Comparison of ENCODE assay signal across 8 cellular contexts in genomic region chr3:193240436-193240849, GRCh38. TPM values are rescaled to one million over a fixed set of nuclear protein-coding genes. Genes with fewer than 3 reads are reported as not detected.
DNase-seq lines count a peak whose midpoint lies in the region; FAIRE-seq and TF ChIP-seq lines count a peak whose summit lies in the region.

No MANE protein-coding gene starts in this region.

- H3K4me3 ChIP-seq in MM.1S (ENCODE audit: low read length) = peak overlapping the region; percentile 65
- peak overlapping the region in 2 of 3 experiments; percentile 52 to 66 for H3K4me3 ChIP-seq in endothelial cell of umbilical vein (replicated peaks in 1 of 3; ENCODE audit: insufficient read depth in 1 of 3, low read depth in 1 of 3, low read length in 3 of 3)

- H3K9ac ChIP-seq in MM.1S (ENCODE audit: low read length) (peak overlapping the region; percentile 18; the same call in 1 of the 2 replicates), endothelial cell of umbilical vein (replicated peaks; ENCODE audit: extremely low read depth, insufficient read depth, low read length) (peak overlapping the region; percentile 5)

- H3K27me3 Mint-ChIP-seq in nephron (ENCODE audit: low read depth) = peaks cover 14% of the 10 kb centered on the region

- TF ChIP-seq CTCF in MM.1S (IDR thresholded peaks at IDR 0.05; ENCODE audit: low read length) (no peak), endothelial cell of umbilical vein (IDR thresholded peaks at IDR 0.05; ENCODE audit: extremely low read depth in 1 of 2, insufficient read depth in 1 of 2, low read depth in 1 of 2, low read length in 2 of 2) (no peak), nephron (IDR thresholded peaks at IDR 0.05; ENCODE audit: unreplicated experiment in 3 of 3) (no peak)

- POLR2A ChIA-PET in endothelial cell of umbilical vein (lab: Charles Lee) = interaction anchor here (0.6 kb wide), 2 partner anchors 18 to 177 kb away, joined by 3 read pairs; no protein-coding TSS in a partner anchor

- BruUV-seq in endothelial cell of umbilical vein (replicated peaks; lab: Mats Ljungman, UMichigan) = no TSS peak

- CTCF ChIA-PET in endothelial cell of umbilical vein (lab: Charles Lee) = interaction anchor here (0.5 to 1.1 kb wide), 4 partner anchors 196 to 427 kb away, joined by 3 to 5 read pairs (median 3); no protein-coding TSS in a partner anchor

- H3K4me1 Mint-ChIP-seq in nephron = peaks cover 22% of the 10 kb centered on the region

- no peaks in the 10 kb centered on the region for H3K9me1 ChIP-seq in endothelial cell of umbilical vein (replicated peaks; ENCODE audit: control insufficient read depth, extremely low read depth, insufficient read depth, low read length)

- TF ChIP-seq POLR2A in endothelial cell of umbilical vein (IDR thresholded peaks at IDR 0.05; ENCODE audit: low read depth, low read length) = no peak

- H3K27ac ChIP-seq in MM.1S (ENCODE audit: low read length) (no peak overlapping the region), endothelial cell of umbilical vein (ENCODE audit: insufficient read depth, low read depth, low read length) (no peak overlapping the region)

- no peaks in the 10 kb centered on the region for H3K27me3 ChIP-seq in MM.1S (replicated peaks; ENCODE audit: insufficient read depth, low read length)
- peaks cover 3 to 15% of the 10 kb centered on the region in 2 experiments for H3K27me3 ChIP-seq in endothelial cell of umbilical vein (ENCODE audit: control insufficient read depth in 2 of 2, insufficient read depth in 2 of 2, low read length in 2 of 2)

- H3K4me2 ChIP-seq in MM.1S (ENCODE audit: low read depth, low read length) (peak overlapping the region; percentile 66; the same call in 1 of the 2 replicates), endothelial cell of umbilical vein (ENCODE audit: insufficient read depth, low read length) (peak overlapping the region; percentile 76)

- intact Hi-C loops in endothelial cell of umbilical vein (cut with micrococcal nuclease) = loop anchor here (2.0 to 5.0 kb wide), 3 partner anchors 60 to 428 kb away; no protein-coding TSS in a partner anchor

- H3K36me3 Mint-ChIP-seq in nephron (ENCODE audit: low read depth) = no peaks in the 10 kb centered on the region

- no peaks in the 10 kb centered on the region for H3K9me3 ChIP-seq in MM.1S (replicated peaks; ENCODE audit: insufficient read depth, low read length)
- H3K9me3 ChIP-seq in endothelial cell of umbilical vein (replicated peaks; ENCODE audit: control insufficient read depth, insufficient read depth, low read length) = no peaks in the 10 kb centered on the region

- peak; percentile 57 for DNase-seq in COR-L47 (lab: John Stamatoyannopoulos, UW)
- no peak for DNase-seq in MM.1S
- DNase-seq in endothelial cell of umbilical vein (ENCODE audit: low read depth, low spot score) = no peak
- no peak for DNase-seq in NCI-H1092 treated with DMSO at 0.1 percent for 48 hours (lab: John Stamatoyannopoulos, UW)
- no peak for DNase-seq in NK-92 (lab: John Stamatoyannopoulos, UW; ENCODE audit: unreplicated experiment)
- no peak for DNase-seq in NCI-H510A treated with DMSO at 0.1 percent for 48 hours (lab: John Stamatoyannopoulos, UW)
- no peak for DNase-seq in HuH-7 (ENCODE audit: low spot score)

- H3K27ac Mint-ChIP-seq in nephron = peak overlapping the region; percentile 31 to 77 (median 40)

- H2AFZ ChIP-seq in MM.1S (ENCODE audit: low read length) (peak overlapping the region; percentile 74), endothelial cell of umbilical vein (ENCODE audit: low read depth, low read length) (peak overlapping the region; percentile 94)

- no peaks in the 10 kb centered on the region for H3K9me2 ChIP-seq in MM.1S (replicated peaks; ENCODE audit: insufficient read depth, low read length)

- H4K20me1 ChIP-seq in MM.1S (ENCODE audit: insufficient read depth, low read length) (no peaks in the 10 kb centered on the region), endothelial cell of umbilical vein (replicated peaks; ENCODE audit: control insufficient read depth, extremely low read depth, insufficient read depth, low read length) (no peaks in the 10 kb centered on the region)

- dilution Hi-C loops in endothelial cell of umbilical vein (cut with MboI; ENCODE audit: extremely low pct_ligation_motif_present, low sequenced_read_pairs) = no loop called here

- H3K4me3 Mint-ChIP-seq in nephron = peak overlapping the region; percentile 83 to 92 (median 89)

- peaks cover 2% of the 10 kb centered on the region for H3K9me3 Mint-ChIP-seq in nephron

- H3K36me3 ChIP-seq in MM.1S (replicated peaks; ENCODE audit: insufficient read depth, low read length) (no peaks in the 10 kb centered on the region), endothelial cell of umbilical vein (ENCODE audit: control insufficient read depth in 2 of 2, extremely low read depth in 1 of 2, insufficient read depth in 2 of 2, low read length in 2 of 2) (no peaks in the 10 kb centered on the region)

- no peaks in the 10 kb centered on the region for H3K79me2 ChIP-seq in MM.1S (ENCODE audit: low read length)
- H3K79me2 ChIP-seq in endothelial cell of umbilical vein (ENCODE audit: control insufficient read depth, insufficient read depth, low read length) = no peaks in the 10 kb centered on the region

- no peak for FAIRE-seq in endothelial cell of umbilical vein (lab: Jason Lieb, UNC)

- no peaks in the 10 kb centered on the region for H3F3A ChIP-seq in MM.1S (ENCODE audit: insufficient read depth, low read length)

- no peaks in the 10 kb centered on the region for H3K4me1 ChIP-seq in MM.1S (ENCODE audit: low read length)
- H3K4me1 ChIP-seq in endothelial cell of umbilical vein (ENCODE audit: control insufficient read depth, extremely low read depth, insufficient read depth, low read length) = peaks cover 5% of the 10 kb centered on the region

TF ChIP-seq in endothelial cell of umbilical vein, 7 proteins besides CTCF, POLR2A, EP300 and RAD21:
- TF ChIP-seq EZH2 (IDR thresholded peaks at IDR 0.05; ENCODE audit: borderline replicate concordance, low read depth, low read length, severe bottlenecking) (peak; percentile 36), JUN (IDR thresholded peaks at IDR 0.05; ENCODE audit: borderline replicate concordance, insufficient read depth, insufficient read length, low read depth) (no peak), GATA2 (IDR thresholded peaks at IDR 0.05; ENCODE audit: insufficient read depth, insufficient read length, low read depth, low read length) (no peak), MYC (IDR thresholded peaks at IDR 0.05; ENCODE audit: low read depth, low read length) (no peak), FOS (IDR thresholded peaks at IDR 0.05; ENCODE audit: borderline replicate concordance, insufficient read depth, low read length) (no peak)

RNA-seq across cellular contexts. Expression of gene PLAAT1, which starts 0.6 kb away (rescaled TPM):
- total RNA-seq in endothelial cell of umbilical vein = 0.58 and 0.75 TPM in 2 replicates
- polyA plus RNA-seq in endothelial cell of umbilical vein = 0.54 and 0.58 TPM in 2 replicates
- polyA plus RNA-seq in endothelial cell of umbilical vein (2011; cell fraction: cytosol; rRNA removed) = 0.40 and 0.63 TPM in 2 replicates
- 0.57 and 0.60 TPM in 2 replicates for polyA plus RNA-seq in endothelial cell of umbilical vein (2011; cell fraction: nucleus; rRNA removed)
- 1.3 and 2.2 TPM in 2 replicates for polyA plus RNA-seq in endothelial cell of umbilical vein (2012)
- not detected in 2 replicates for polyA minus RNA-seq in endothelial cell of umbilical vein
- not detected for polyA minus RNA-seq in endothelial cell of umbilical vein (2011; cell fraction: cytosol; rRNA and poly(A)+ RNA removed)
- polyA minus RNA-seq in endothelial cell of umbilical vein (2011; cell fraction: nucleus; rRNA and poly(A)+ RNA removed) = 0.48 TPM in 1 of 2 replicates, not detected in the other
